Comparison of ENCODE assay signal across 25 cellular contexts in the genomic region with DNA sequence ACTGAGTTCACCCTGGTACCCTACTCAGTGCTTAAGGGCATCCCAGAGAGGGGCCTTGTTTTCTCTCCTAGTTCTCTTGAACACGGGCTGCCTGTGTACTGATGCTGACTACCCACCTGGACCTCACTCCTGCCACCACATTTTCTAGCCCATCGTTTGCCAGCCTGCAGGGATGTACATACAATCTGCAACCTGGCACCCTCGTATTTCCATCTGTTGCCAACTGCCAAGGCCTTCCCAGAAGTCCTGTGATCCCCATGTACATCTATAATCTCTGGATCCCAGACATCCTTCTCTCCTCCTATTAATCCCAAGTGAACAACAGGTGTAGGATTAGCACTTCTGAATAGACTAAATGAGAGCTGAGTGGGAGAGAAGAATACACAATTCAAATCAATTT.
A peak's percentile ranks its signal among the peaks of the same experiment; 100 is the strongest.
DNase-seq lines count a peak whose midpoint lies in the region; ATAC-seq and TF ChIP-seq lines count a peak whose summit lies in the region.
"Had no signal": no experiment of that assay in that cellular context is flagged by ENCODE, and none has a peak within 500 bp of the region (broad histone marks: within the 10 kb centered on the region; RNA-seq: fewer than 3 reads in every experiment).

No MANE protein-coding gene starts in this region.

- no peak for TF ChIP-seq CTCF in DOHH2 (IDR thresholded peaks at IDR 0.05; ENCODE audit: low read depth, low read length, poor library complexity, severe bottlenecking)
- TF ChIP-seq CTCF in heart left ventricle (IDR thresholded peaks at IDR 0.05), result no peak

- H3K36me3 Mint-ChIP-seq in naive B cell, result no peaks in the 10 kb centered on the region
- H3K36me3 Mint-ChIP-seq: natural killer cell treated with Interleukin-12 subunit alpha and Interleukin-12 subunit beta and Interleukin-15 and Interleukin-18, amount 100 ng/mL, for 72 hours had no signal

- H3K27me3 Mint-ChIP-seq in naive B cell, result no peaks in the 10 kb centered on the region
- H3K27me3 Mint-ChIP-seq: activated CD8-positive, alpha-beta T cell treated with anti-CD3 and anti-CD28 coated beads for 36 hours; activated T-helper 17 cell treated with anti-CD3 and anti-CD28 coated beads, Interleukin-2, amount 50 U/mL, for 72 hours; natural killer cell treated with Interleukin-12 subunit alpha and Interleukin-12 subunit beta and Interleukin-15 and Interleukin-18, amount 100 ng/mL, for 72 hours had no signal

- H3K4me1 ChIP-seq in BLaER1 (peaks cover 56% of the 10 kb centered on the region), DOHH2 (ENCODE audit: control insufficient read depth, low read length) (peaks cover 97% of the 10 kb centered on the region), heart left ventricle (peaks cover 2 to 37% (median 22%) of the 10 kb centered on the region in 12 donors)

- H3K36me3 ChIP-seq in BLaER1, result peaks cover 46% of the 10 kb centered on the region
- H3K36me3 ChIP-seq in DOHH2 (ENCODE audit: control insufficient read depth, low read length), result no peaks in the 10 kb centered on the region; the same call in 1 of the 2 replicates
- no peaks in the 10 kb centered on the region for H3K36me3 ChIP-seq in SK-N-MC (ENCODE audit: insufficient read depth, low read length)
- no peaks in the 10 kb centered on the region for H3K36me3 ChIP-seq in heart left ventricle
- H3K36me3 ChIP-seq: SJCRH30, transverse colon had no signal

- intact Hi-C loops in heart left ventricle (cut with DNase I), result loop anchor here in 6 of 10 donors (5.0 to 10.0 kb wide), 6 partner anchors 65 to 158 kb away; no protein-coding TSS in a partner anchor

- H3K9me2 ChIP-seq in DOHH2 (replicated peaks; ENCODE audit: control insufficient read depth, low read length), result no peaks in the 10 kb centered on the region

- H3K4me2 ChIP-seq in BLaER1, result 0 out of 2 replicates have a peak overlapping the region, but pooled peaks have one; percentile 3
- H3K4me2 ChIP-seq in DOHH2 (ENCODE audit: low read length), result peak overlapping the region; percentile 61

- H3F3A ChIP-seq in DOHH2 (ENCODE audit: control insufficient read depth, insufficient read depth), result peaks cover 67% of the 10 kb centered on the region

- H3K4me3 ChIP-seq in BLaER1 (no peak overlapping the region), DOHH2 (ENCODE audit: low read length) (peak overlapping the region; percentile 51), SK-N-MC (no peak overlapping the region), heart left ventricle (no peak overlapping the region)
- H3K4me3 ChIP-seq: SJCRH30, transverse colon had no signal

- H3K27ac Mint-ChIP-seq in naive B cell, result peak overlapping the region; percentile 53 to 94 (median 71)
- H3K27ac Mint-ChIP-seq: activated CD8-positive, alpha-beta T cell treated with anti-CD3 and anti-CD28 coated beads for 36 hours; activated T-helper 17 cell treated with anti-CD3 and anti-CD28 coated beads, Interleukin-2, amount 50 U/mL, for 72 hours; HFFc6; natural killer cell treated with Interleukin-12 subunit alpha and Interleukin-12 subunit beta and Interleukin-15 and Interleukin-18, amount 100 ng/mL, for 72 hours had no signal

- ATAC-seq in naive B cell (ENCODE audit: low read depth in 2 of 2), result no peak
- ATAC-seq in GM18870 (IDR thresholded peaks at IDR 0.05; ENCODE audit: unreplicated experiment), result no peak
- ATAC-seq in heart left ventricle, result no peak
- ATAC-seq: activated CD8-positive, alpha-beta T cell treated with anti-CD3 and anti-CD28 coated beads for 36 hours; activated T-helper 17 cell treated with anti-CD3 and anti-CD28 coated beads, Interleukin-2, amount 50 U/mL, for 72 hours; natural killer cell treated with Interleukin-12 subunit alpha and Interleukin-12 subunit beta and Interleukin-15 and Interleukin-18, amount 100 ng/mL, for 72 hours had no signal

- no peaks in the 10 kb centered on the region for H3K9me3 Mint-ChIP-seq in naive B cell
- H3K9me3 Mint-ChIP-seq: activated CD8-positive, alpha-beta T cell treated with anti-CD3 and anti-CD28 coated beads for 36 hours; activated T-helper 17 cell treated with anti-CD3 and anti-CD28 coated beads, Interleukin-2, amount 50 U/mL, for 72 hours; HFFc6; natural killer cell treated with Interleukin-12 subunit alpha and Interleukin-12 subunit beta and Interleukin-15 and Interleukin-18, amount 100 ng/mL, for 72 hours had no signal

- no peaks in the 10 kb centered on the region for H3K27me3 ChIP-seq in BLaER1
- no peaks in the 10 kb centered on the region for H3K27me3 ChIP-seq in DOHH2 (ENCODE audit: control insufficient read depth, low read length)
- H3K27me3 ChIP-seq in heart left ventricle, result no peaks in the 10 kb centered on the region
- H3K27me3 ChIP-seq: SJCRH30, transverse colon had no signal

- 76 to 81% (median 80%) methylated on average over 3 of the region's 3 CpGs for WGBS in heart left ventricle, 4 donors

- DNase-seq in SK-N-MC (ENCODE audit: low read depth, low spot score) (no peak), naive B cell (no peak), COLO668 (lab: John Stamatoyannopoulos, UW; ENCODE audit: unreplicated experiment) (no peak), heart left ventricle (no peak), activated gamma-delta T cell (lab: John Stamatoyannopoulos, UW) (no peak)
- DNase-seq: activated CD8-positive, alpha-beta T cell treated with anti-CD3 and anti-CD28 coated beads for 36 hours; activated naive CD4-positive, alpha-beta T cell treated with anti-CD3 and anti-CD28 coated beads, Interleukin-2, amount 50 U/mL, for 16 hours; amygdala; Caco-2; HFFc6; KG1; NCI-H1417 treated with DMSO at 0.1 percent for 48 hours; NCI-H2029 treated with DMSO at 0.1 percent for 48 hours; NCI-H226; RPMI8226; SJCRH30; stimulated activated CD4-positive, alpha-beta T cell treated with anti-CD3 and anti-CD28 coated beads, Interleukin-4, amount 100 ng/mL, for 24 hours; T-helper 1 cell; transverse colon had no signal

- H3K4me3 Mint-ChIP-seq in naive B cell, result no peak overlapping the region
- H3K4me3 Mint-ChIP-seq: activated CD8-positive, alpha-beta T cell treated with anti-CD3 and anti-CD28 coated beads for 36 hours; activated T-helper 17 cell treated with anti-CD3 and anti-CD28 coated beads, Interleukin-2, amount 50 U/mL, for 72 hours; HFFc6; natural killer cell treated with Interleukin-12 subunit alpha and Interleukin-12 subunit beta and Interleukin-15 and Interleukin-18, amount 100 ng/mL, for 72 hours had no signal

- H4K20me1 ChIP-seq in BLaER1 (peaks cover 68% of the 10 kb centered on the region), DOHH2 (ENCODE audit: control insufficient read depth, insufficient read depth, low read depth, low read length) (no peaks in the 10 kb centered on the region)

- H3K79me2 ChIP-seq in DOHH2 (ENCODE audit: control insufficient read depth, low read length), result peaks cover 25% of the 10 kb centered on the region

- H3K9me3 ChIP-seq in BLaER1 (no peaks in the 10 kb centered on the region), DOHH2 (ENCODE audit: control insufficient read depth, insufficient read depth, low read length) (no peaks in the 10 kb centered on the region), SK-N-MC (ENCODE audit: low read depth, low read length) (no peaks in the 10 kb centered on the region), heart left ventricle (no peaks in the 10 kb centered on the region)
- H3K9me3 ChIP-seq: Caco-2, SJCRH30, transverse colon had no signal

- H3K27ac ChIP-seq in BLaER1 (no peak overlapping the region), DOHH2 (ENCODE audit: low read depth, low read length) (peak overlapping the region; percentile 86), SK-N-MC (0 out of 2 replicates have a peak overlapping the region, but pooled peaks have one; percentile 3), heart left ventricle (no peak overlapping the region)
- H3K27ac ChIP-seq: HL-60, SJCRH30, transverse colon had no signal

- H3K9ac ChIP-seq in BLaER1 (no peak overlapping the region), SK-N-MC (ENCODE audit: insufficient read length) (no peak overlapping the region)

- H3K4me1 Mint-ChIP-seq in naive B cell, result peaks cover 41 to 63% (median 51%) of the 10 kb centered on the region in 3 donors

- TF ChIP-seq POLR2A in heart left ventricle (IDR thresholded peaks at IDR 0.05), result no peak

Comparison
In these comparisons a context has a peak if more than half of its experiments do, and no peak if none do; other contexts are left out.
1. H3K27ac ChIP-seq: peak in DOHH2 (single experiment) and SK-N-MC (single experiment); none in BLaER1 (single experiment) and heart left ventricle (0 of 12).